1 cellular context compared by ENCODE assay signal in the genomic region with DNA sequence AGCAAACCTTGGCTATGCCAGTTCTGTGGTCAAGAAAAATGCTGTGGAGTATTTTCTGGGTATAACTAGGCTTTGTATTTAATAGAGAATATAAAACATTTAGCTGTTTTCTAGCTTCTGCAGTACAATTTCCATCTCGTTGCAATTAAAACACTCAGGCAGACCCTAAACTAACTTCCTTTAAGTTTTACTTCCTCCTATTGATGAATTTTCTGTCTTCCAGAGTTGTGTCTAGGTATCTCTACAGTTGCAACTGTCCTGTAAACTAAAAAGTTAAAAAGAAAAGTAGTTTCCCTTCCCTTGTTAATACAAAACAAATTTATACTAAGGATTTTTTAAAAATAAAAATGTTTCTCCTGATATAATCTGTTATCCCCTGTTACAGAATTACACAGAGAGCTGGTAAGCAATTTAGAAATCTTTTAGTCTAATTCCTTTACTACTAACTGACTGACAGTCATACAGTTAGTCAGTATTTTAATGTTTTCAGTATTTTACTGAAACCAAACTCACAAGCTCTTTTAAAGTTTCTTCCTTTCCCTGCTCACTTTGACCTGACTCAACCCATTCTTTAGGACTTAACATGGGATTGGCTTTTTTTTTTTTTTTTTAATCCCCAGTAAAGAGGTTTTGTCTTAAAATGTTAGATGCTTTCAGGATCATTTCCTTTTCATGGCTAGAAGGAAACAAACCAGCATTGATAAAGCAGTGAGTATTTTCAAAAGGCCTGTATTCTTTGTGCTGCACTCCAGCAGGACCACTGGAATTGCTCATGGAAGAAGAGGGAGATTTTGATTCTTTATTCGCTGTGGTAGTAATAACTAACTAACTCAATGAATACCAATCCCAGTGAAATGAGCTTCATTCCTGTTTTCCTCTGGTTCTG.
TF ChIP-seq lines count a peak whose summit lies in the region.

No MANE protein-coding gene starts in this region.

TF ChIP-seq in GM12878, 131 proteins besides CTCF, POLR2A, EP300 and RAD21 (continued from another document):
- TF ChIP-seq, protein P1, sequence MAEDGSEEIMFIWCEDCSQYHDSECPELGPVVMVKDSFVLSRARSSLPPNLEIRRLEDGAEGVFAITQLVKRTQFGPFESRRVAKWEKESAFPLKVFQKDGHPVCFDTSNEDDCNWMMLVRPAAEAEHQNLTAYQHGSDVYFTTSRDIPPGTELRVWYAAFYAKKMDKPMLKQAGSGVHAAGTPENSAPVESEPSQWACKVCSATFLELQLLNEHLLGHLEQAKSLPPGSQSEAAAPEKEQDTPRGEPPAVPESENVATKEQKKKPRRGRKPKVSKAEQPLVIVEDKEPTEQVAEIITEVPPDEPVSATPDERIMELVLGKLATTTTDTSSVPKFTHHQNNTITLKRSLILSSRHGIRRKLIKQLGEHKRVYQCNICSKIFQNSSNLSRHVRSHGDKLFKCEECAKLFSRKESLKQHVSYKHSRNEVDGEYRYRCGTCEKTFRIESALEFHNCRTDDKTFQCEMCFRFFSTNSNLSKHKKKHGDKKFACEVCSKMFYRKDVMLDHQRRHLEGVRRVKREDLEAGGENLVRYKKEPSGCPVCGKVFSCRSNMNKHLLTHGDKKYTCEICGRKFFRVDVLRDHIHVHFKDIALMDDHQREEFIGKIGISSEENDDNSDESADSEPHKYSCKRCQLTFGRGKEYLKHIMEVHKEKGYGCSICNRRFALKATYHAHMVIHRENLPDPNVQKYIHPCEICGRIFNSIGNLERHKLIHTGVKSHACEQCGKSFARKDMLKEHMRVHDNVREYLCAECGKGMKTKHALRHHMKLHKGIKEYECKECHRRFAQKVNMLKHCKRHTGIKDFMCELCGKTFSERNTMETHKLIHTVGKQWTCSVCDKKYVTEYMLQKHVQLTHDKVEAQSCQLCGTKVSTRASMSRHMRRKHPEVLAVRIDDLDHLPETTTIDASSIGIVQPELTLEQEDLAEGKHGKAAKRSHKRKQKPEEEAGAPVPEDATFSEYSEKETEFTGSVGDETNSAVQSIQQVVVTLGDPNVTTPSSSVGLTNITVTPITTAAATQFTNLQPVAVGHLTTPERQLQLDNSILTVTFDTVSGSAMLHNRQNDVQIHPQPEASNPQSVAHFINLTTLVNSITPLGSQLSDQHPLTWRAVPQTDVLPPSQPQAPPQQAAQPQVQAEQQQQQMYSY (CRISPR knock-in tag; IDR thresholded peaks at IDR 0.05), result no peak
- TF ChIP-seq STAT3 (IDR thresholded peaks at IDR 0.05; ENCODE audit: low read depth, low read length) (no peak), IKZF2 (IDR thresholded peaks at IDR 0.05) (no peak), ZNF622 (IDR thresholded peaks at IDR 0.05) (no peak), MYC (IDR thresholded peaks at IDR 0.05; ENCODE audit: insufficient read depth, insufficient read length, insufficient replicate concordance, low read length, severe bottlenecking) (no peak)
- TF ChIP-seq, protein P2, sequence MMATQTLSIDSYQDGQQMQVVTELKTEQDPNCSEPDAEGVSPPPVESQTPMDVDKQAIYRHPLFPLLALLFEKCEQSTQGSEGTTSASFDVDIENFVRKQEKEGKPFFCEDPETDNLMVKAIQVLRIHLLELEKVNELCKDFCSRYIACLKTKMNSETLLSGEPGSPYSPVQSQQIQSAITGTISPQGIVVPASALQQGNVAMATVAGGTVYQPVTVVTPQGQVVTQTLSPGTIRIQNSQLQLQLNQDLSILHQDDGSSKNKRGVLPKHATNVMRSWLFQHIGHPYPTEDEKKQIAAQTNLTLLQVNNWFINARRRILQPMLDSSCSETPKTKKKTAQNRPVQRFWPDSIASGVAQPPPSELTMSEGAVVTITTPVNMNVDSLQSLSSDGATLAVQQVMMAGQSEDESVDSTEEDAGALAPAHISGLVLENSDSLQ (IDR thresholded peaks at IDR 0.05), result no peak
